In the genomic region with DNA sequence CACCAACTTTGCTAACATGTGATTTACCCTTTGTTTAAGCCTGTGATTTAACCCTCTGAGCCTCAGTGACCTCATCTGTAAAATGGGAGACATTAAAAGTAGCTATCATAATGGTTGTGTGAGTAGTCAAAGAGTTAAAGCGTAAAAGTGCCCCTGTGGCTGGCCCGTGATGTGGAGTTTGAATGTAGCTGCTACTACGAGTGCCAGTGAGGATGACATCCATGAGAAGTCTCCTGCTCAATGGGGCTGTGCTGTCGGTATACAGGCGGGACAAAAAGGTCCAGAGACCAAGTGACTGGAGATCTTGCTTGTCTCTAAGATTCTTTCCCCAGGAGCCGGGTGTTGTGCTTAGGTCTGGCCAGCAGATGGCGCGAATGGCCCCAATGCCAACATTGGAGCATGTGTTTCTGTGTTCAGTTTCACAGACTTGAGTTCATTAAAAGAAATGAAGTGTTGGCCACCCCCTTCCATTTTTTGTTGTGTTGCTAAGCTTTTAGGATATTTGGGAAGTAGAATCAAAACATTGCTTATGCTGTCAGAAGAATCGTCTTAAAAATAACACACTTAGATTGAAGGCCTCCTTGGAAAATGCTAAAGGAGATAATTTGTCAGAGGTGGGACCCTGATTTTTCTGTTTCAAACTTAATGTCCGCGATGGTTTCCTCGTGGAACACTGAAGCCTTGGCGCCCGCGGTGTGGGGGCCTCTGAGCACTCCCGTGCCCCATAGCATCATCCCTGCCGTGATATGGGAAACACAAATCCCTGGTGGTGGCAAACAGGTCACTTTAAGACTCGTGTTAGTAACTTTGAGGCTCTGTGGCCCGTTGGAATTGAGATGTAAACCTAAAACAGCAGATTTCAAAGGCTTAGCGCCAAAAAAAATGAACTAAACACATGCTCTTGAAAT, we compare ENCODE assay signal across 8 cellular contexts. TPM values are rescaled to one million over a fixed set of nuclear protein-coding genes. Genes with fewer than 3 reads are reported as not detected.
DNase-seq lines count a peak whose midpoint lies in the region; ATAC-seq and TF ChIP-seq lines count a peak whose summit lies in the region.

No MANE protein-coding gene starts in this region.

- no peak overlapping the region for H2AFZ ChIP-seq in neural cell (ENCODE audit: low read depth, low read length)

- no peak overlapping the region for H3K9ac ChIP-seq in neural cell (ENCODE audit: low read length)

- no peak overlapping the region for H3K4me2 ChIP-seq in neural cell (ENCODE audit: low read length)

- H4K20me1 ChIP-seq in neural cell (ENCODE audit: insufficient read depth): no peaks in the 10 kb centered on the region

- no peaks in the 10 kb centered on the region for H3K79me2 ChIP-seq in neural cell (replicated peaks; ENCODE audit: insufficient read depth, low read length)

- H3K36me3 ChIP-seq in Peyer's patch (peaks cover 0 to 25% (median 0%) of the 10 kb centered on the region in 3 donors), neural cell (ENCODE audit: insufficient read depth, low read length) (no peaks in the 10 kb centered on the region), stomach (peaks cover 15 to 59% (median 53%) of the 10 kb centered on the region in 4 donors)

- no peaks in the 10 kb centered on the region for H3F3A ChIP-seq in neural cell (ENCODE audit: insufficient read depth, low read length, poor library complexity, severe bottlenecking)

- TF ChIP-seq RAD21 in neural cell (conservative IDR thresholded peaks at IDR 0.05): peak; percentile 79

- H3K4me1 ChIP-seq in Peyer's patch (no peaks in the 10 kb centered on the region), stomach (peaks cover 0 to 8% (median 0%) of the 10 kb centered on the region in 4 donors)

- H3K27me3 ChIP-seq in Peyer's patch (no peaks in the 10 kb centered on the region), neural cell (ENCODE audit: insufficient read depth, low read depth, low read length) (no peaks in the 10 kb centered on the region), stomach (no peaks in the 10 kb centered on the region)

- H3K4me3 ChIP-seq in Peyer's patch: no peak overlapping the region
- H3K4me3 ChIP-seq in fibroblast of mammary gland (ENCODE audit: control insufficient read depth, low read depth, low read length): no peak overlapping the region
- H3K4me3 ChIP-seq in neural cell (ENCODE audit: low read length): no peak overlapping the region
- no peak overlapping the region for H3K4me3 ChIP-seq in stomach

- no peak for ATAC-seq in GM21381 (IDR thresholded peaks at IDR 0.05; ENCODE audit: unreplicated experiment)

- TF ChIP-seq POLR2A in Peyer's patch (IDR thresholded peaks at IDR 0.05): no peak
- TF ChIP-seq POLR2A in stomach (IDR thresholded peaks at IDR 0.05): no peak

- H3K9me3 ChIP-seq in Peyer's patch (no peaks in the 10 kb centered on the region), neural cell (ENCODE audit: low read length) (no peaks in the 10 kb centered on the region), stomach (no peaks in the 10 kb centered on the region)

- TF ChIP-seq EP300 in neural cell (conservative IDR thresholded peaks at IDR 0.05; ENCODE audit: poor library complexity, severe bottlenecking) (no peak), stomach (IDR thresholded peaks at IDR 0.05) (no peak)

- TF ChIP-seq CTCF in Peyer's patch (IDR thresholded peaks at IDR 0.05) (peak; percentile 86 to 91 (median 90)), fibroblast of mammary gland (conservative IDR thresholded peaks at IDR 0.05; ENCODE audit: control insufficient read depth, insufficient read depth, low read depth, low read length) (peak; percentile 93), neural cell (IDR thresholded peaks at IDR 0.05; ENCODE audit: poor library complexity, severe bottlenecking) (peak; percentile 89), stomach (IDR thresholded peaks at IDR 0.05) (peak in 5 of 7 experiments; percentile 82 to 94 (median 93))

- no peak overlapping the region for H3K27ac ChIP-seq in Peyer's patch
- no peak overlapping the region for H3K27ac ChIP-seq in neural cell (ENCODE audit: low read length)
- H3K27ac ChIP-seq in stomach: no peak overlapping the region

- intact Hi-C loops in stomach (cut with DNase I; ENCODE audit: low total_unique reads): loop anchor here (5.0 to 10.0 kb wide), 2 partner anchors 115 to 213 kb away; no protein-coding TSS in a partner anchor

- WGBS in stomach, 5 donors: 45 to 55% (median 49%) methylated on average over 20 of the region's 20 CpGs

- peak; percentile 72 for DNase-seq in EL
- DNase-seq in HT1080 (ENCODE audit: low read depth): peak; percentile 73
- DNase-seq in Peyer's patch: peak; percentile 85 to 94 (median 86)
- DNase-seq in activated T-cell treated with anti-CD3 and anti-CD28 coated beads, Interleukin-2, amount 50 U/mL, for 48 hours: peak; percentile 88 to 92
- DNase-seq in fibroblast of mammary gland (ENCODE audit: low read depth): peak; percentile 71
- peak; percentile 86 for DNase-seq in stomach

- no peaks in the 10 kb centered on the region for H3K9me2 ChIP-seq in neural cell (ENCODE audit: insufficient read depth, low read length)

TF ChIP-seq in neural cell, 6 proteins besides CTCF, POLR2A, EP300 and RAD21:
- TF ChIP-seq TAF1 (IDR thresholded peaks at IDR 0.05; ENCODE audit: low read depth) (no peak), SMC3 (conservative IDR thresholded peaks at IDR 0.05; ENCODE audit: poor library complexity) (peak; percentile 95), MXI1 (conservative IDR thresholded peaks at IDR 0.05; ENCODE audit: poor library complexity, severe bottlenecking) (peak; percentile 54), EZH2 (IDR thresholded peaks at IDR 0.05; ENCODE audit: borderline replicate concordance, insufficient read depth, low read length, poor library complexity, severe bottlenecking) (no peak), POLR2AphosphoS5 (IDR thresholded peaks at IDR 0.05) (no peak)
- TF ChIP-seq, protein P1, sequence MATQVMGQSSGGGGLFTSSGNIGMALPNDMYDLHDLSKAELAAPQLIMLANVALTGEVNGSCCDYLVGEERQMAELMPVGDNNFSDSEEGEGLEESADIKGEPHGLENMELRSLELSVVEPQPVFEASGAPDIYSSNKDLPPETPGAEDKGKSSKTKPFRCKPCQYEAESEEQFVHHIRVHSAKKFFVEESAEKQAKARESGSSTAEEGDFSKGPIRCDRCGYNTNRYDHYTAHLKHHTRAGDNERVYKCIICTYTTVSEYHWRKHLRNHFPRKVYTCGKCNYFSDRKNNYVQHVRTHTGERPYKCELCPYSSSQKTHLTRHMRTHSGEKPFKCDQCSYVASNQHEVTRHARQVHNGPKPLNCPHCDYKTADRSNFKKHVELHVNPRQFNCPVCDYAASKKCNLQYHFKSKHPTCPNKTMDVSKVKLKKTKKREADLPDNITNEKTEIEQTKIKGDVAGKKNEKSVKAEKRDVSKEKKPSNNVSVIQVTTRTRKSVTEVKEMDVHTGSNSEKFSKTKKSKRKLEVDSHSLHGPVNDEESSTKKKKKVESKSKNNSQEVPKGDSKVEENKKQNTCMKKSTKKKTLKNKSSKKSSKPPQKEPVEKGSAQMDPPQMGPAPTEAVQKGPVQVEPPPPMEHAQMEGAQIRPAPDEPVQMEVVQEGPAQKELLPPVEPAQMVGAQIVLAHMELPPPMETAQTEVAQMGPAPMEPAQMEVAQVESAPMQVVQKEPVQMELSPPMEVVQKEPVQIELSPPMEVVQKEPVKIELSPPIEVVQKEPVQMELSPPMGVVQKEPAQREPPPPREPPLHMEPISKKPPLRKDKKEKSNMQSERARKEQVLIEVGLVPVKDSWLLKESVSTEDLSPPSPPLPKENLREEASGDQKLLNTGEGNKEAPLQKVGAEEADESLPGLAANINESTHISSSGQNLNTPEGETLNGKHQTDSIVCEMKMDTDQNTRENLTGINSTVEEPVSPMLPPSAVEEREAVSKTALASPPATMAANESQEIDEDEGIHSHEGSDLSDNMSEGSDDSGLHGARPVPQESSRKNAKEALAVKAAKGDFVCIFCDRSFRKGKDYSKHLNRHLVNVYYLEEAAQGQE (IDR thresholded peaks at IDR 0.05; ENCODE audit: borderline replicate concordance): no peak

RNA-seq across cellular contexts. Expression of a gene that starts 9.3 kb away (rescaled TPM):
- total RNA-seq in HT1080 (2014; rRNA removed; shearing (Covaris generic)): 16.9 and 23.9 TPM in 2 replicates
- polyA plus RNA-seq in HT1080 (2015; cell fraction: cytosol; rRNA removed): 17.1 and 19.3 TPM in 2 replicates
- polyA plus RNA-seq in HT1080 (2015; cell fraction: nucleus; rRNA removed): 12.8 and 13.6 TPM in 2 replicates
- total RNA-seq in Peyer's patch: 10 to 100 TPM in 3 of 4 donors, 1 to 10 TPM in 1; 9.6 to 15.5 (median 12.8) TPM
- 19.0 and 21.5 TPM in 2 replicates for polyA plus RNA-seq in neural cell
- polyA minus RNA-seq in neural cell: 13.9 and 19.0 TPM in 2 replicates
- total RNA-seq in stomach: 10 to 100 TPM in 4 of 5 donors, 1 to 10 TPM in 1; 5.3 to 37.8 (median 13.6) TPM
- polyA plus RNA-seq in stomach: 10 to 100 TPM; 15.8 to 25.2 (median 17.0) TPM

RNA-seq across cellular contexts. Expression of a gene that starts 30.8 kb away (rescaled TPM):
- total RNA-seq in HT1080 (2014; rRNA removed; shearing (Covaris generic)): 53.3 and 60.9 TPM in 2 replicates
- 51.7 and 55.9 TPM in 2 replicates for polyA plus RNA-seq in HT1080 (2015; cell fraction: cytosol; rRNA removed)
- 83.9 and 87.6 TPM in 2 replicates for polyA plus RNA-seq in HT1080 (2015; cell fraction: nucleus; rRNA removed)
- total RNA-seq in Peyer's patch: 10 to 100 TPM; 21.5 to 38.9 (median 33.3) TPM
- polyA plus RNA-seq in neural cell: 134 and 136 TPM in 2 replicates
- polyA minus RNA-seq in neural cell: 84.5 and 92.8 TPM in 2 replicates
- 10 to 100 TPM in 4 of 5 donors, 1 to 10 TPM in 1; 6.4 to 65.6 (median 16.7) TPM for total RNA-seq in stomach
- 10 to 100 TPM; 11.3 to 14.2 (median 12.1) TPM for polyA plus RNA-seq in stomach

RNA-seq across cellular contexts. Expression of a gene that starts 52.2 kb away (rescaled TPM):
- total RNA-seq in HT1080 (2014; rRNA removed; shearing (Covaris generic)): not detected in 2 replicates
- not detected in 2 replicates for polyA plus RNA-seq in HT1080 (2015; cell fraction: cytosol; rRNA removed)
- polyA plus RNA-seq in HT1080 (2015; cell fraction: nucleus; rRNA removed): not detected in 2 replicates
- total RNA-seq in Peyer's patch (not detected), stomach (not detected)
- polyA plus RNA-seq in neural cell (not detected in 2 replicates), stomach (not detected)
- not detected in 2 replicates for polyA minus RNA-seq in neural cell
